Comparison of ENCODE assay signal across 8 cellular contexts in the genomic region with DNA sequence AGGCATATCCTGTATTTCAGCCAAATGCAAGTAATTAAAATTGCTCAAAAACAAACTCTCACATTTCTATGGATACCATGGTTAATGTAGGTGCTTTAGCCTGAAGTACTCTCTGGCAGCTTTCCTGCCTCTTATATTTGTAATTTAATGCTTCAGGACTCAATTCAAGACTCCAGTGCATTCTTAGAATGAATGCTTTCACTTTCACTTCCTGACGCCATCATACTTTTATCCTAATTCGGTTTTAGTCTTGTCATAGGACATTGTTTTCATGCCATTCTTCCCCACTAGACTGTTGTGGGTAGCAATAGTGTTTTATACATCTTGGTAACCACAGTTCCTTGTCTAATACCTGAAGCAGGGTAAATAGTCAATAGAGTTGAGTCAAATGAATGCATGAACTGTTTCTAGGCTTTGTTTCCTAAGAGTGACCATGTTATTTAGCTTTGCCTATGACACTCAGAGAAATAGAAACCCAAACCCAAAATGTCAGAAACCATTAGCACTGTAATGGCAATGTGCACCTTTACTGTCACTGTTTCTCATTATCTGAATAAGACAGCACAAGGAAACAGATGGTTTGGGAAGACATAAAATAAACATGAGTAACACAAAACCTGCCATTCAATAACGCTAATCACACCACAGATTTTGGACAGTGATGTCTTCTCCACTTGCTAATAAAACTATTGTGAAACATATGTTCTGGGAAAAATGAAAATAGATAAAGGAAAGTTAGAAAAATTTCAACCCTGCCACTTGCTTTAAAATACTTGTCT.
DNase-seq lines count a peak whose midpoint lies in the region; ATAC-seq, FAIRE-seq and TF ChIP-seq lines count a peak whose summit lies in the region.
"Had no signal": no experiment of that assay in that cellular context is flagged by ENCODE, and none has a peak within 500 bp of the region (broad histone marks: within the 10 kb centered on the region; RNA-seq: fewer than 3 reads in every experiment).

No MANE protein-coding gene starts in this region.

- peak; percentile 86 for FAIRE-seq in H54 (lab: Jason Lieb, UNC)

- CTCF ChIA-PET in PC-3 (lab: Charles Lee) = no interaction called here

- no peaks in the 10 kb centered on the region for H3K27me3 ChIP-seq in PC-3 (ENCODE audit: low read length)
- no peaks in the 10 kb centered on the region for H3K27me3 ChIP-seq in stomach smooth muscle (ENCODE audit: control insufficient read depth in 1 of 2, insufficient read depth in 2 of 2, low read length in 2 of 2)

- no peaks in the 10 kb centered on the region for H4K20me1 ChIP-seq in PC-3 (ENCODE audit: low read length)

- intact Hi-C loops in PC-3 (cut with micrococcal nuclease) = no loop called here

- ATAC-seq in PC-3 (peak; percentile 54), GM19328 (IDR thresholded peaks at IDR 0.05; ENCODE audit: unreplicated experiment) (no peak)
- no peak for ATAC-seq in activated T-cell treated with anti-CD3 and anti-CD28 coated beads, Interleukin-2, amount 50 U/mL, for 4 hours

- no peak for TF ChIP-seq POLR2A in H54 (IDR thresholded peaks at IDR 0.05; ENCODE audit: low read depth, low read length)

- H3K9me2 ChIP-seq in PC-3 (replicated peaks; ENCODE audit: low read length) = no peaks in the 10 kb centered on the region

- H3F3A ChIP-seq in PC-3 (ENCODE audit: low read length, unreplicated experiment) = no peaks in the 10 kb centered on the region

- peaks cover 14% of the 10 kb centered on the region for H3K9me3 Mint-ChIP-seq in activated T-cell treated with anti-CD3 and anti-CD28 coated beads, Interleukin-2, amount 50 U/mL, for 4 hours

- BruUV-seq in PC-3 (replicated peaks; lab: Mats Ljungman, UMichigan) = no TSS peak

- peaks cover 15% of the 10 kb centered on the region; the same call in 1 of the 2 replicates for H3K4me1 ChIP-seq in PC-3 (ENCODE audit: insufficient read depth, low read length)
- no peaks in the 10 kb centered on the region for H3K4me1 ChIP-seq in stomach smooth muscle (ENCODE audit: control insufficient read depth, insufficient read depth, low read length)

- H3K4me2 ChIP-seq in PC-3 (ENCODE audit: low read length) = peak overlapping the region; percentile 74

- POLR2A ChIA-PET in PC-3 (lab: Charles Lee; ENCODE audit: unreplicated experiment) = no interaction called here

- H3K4me3 Mint-ChIP-seq in activated T-cell treated with anti-CD3 and anti-CD28 coated beads, Interleukin-2, amount 50 U/mL, for 4 hours = no peak overlapping the region

- H2AFZ ChIP-seq in PC-3 (ENCODE audit: low read length) = peak overlapping the region; percentile 73

- no peaks in the 10 kb centered on the region for H3K36me3 ChIP-seq in PC-3 (ENCODE audit: low read depth, low read length)
- H3K36me3 ChIP-seq in stomach smooth muscle (ENCODE audit: control insufficient read depth in 2 of 2, insufficient read depth in 2 of 2, low read length in 2 of 2) = no peaks in the 10 kb centered on the region

- H3K9ac ChIP-seq in PC-3 (ENCODE audit: low read length) = no peak overlapping the region
- no peak overlapping the region for H3K9ac ChIP-seq in stomach smooth muscle (ENCODE audit: low read length in 2 of 2)

- no peaks in the 10 kb centered on the region for H3K9me3 ChIP-seq in PC-3 (ENCODE audit: low read length)
- peaks cover 0 to 3% of the 10 kb centered on the region in 2 donors for H3K9me3 ChIP-seq in stomach smooth muscle (ENCODE audit: control insufficient read depth in 2 of 2, low read length in 2 of 2)

- peak overlapping the region; percentile 61 for H3K4me3 ChIP-seq in PC-3 (ENCODE audit: low read length)
- H3K4me3 ChIP-seq in fibroblast of pulmonary artery (replicated peaks; ENCODE audit: low read depth, low read length) = no peak overlapping the region
- peak overlapping the region; percentile 50 to 59 for H3K4me3 ChIP-seq in stomach smooth muscle (ENCODE audit: low read length in 2 of 2)

- no peaks in the 10 kb centered on the region for H3K27me3 Mint-ChIP-seq in activated T-cell treated with anti-CD3 and anti-CD28 coated beads, Interleukin-2, amount 50 U/mL, for 4 hours (ENCODE audit: low read depth)

- no peaks in the 10 kb centered on the region for H3K4me1 Mint-ChIP-seq in activated T-cell treated with anti-CD3 and anti-CD28 coated beads, Interleukin-2, amount 50 U/mL, for 4 hours (ENCODE audit: low read depth)

- TF ChIP-seq CTCF in PC-3 (conservative IDR thresholded peaks at IDR 0.05; ENCODE audit: low read depth, low read length) = no peak
- TF ChIP-seq CTCF in fibroblast of pulmonary artery (IDR thresholded peaks at IDR 0.05; ENCODE audit: low read length, missing control alignments) = no peak

- no peaks in the 10 kb centered on the region for H3K79me2 ChIP-seq in PC-3 (ENCODE audit: low read length)

- no peaks in the 10 kb centered on the region for H3K36me3 Mint-ChIP-seq in activated T-cell treated with anti-CD3 and anti-CD28 coated beads, Interleukin-2, amount 50 U/mL, for 4 hours (ENCODE audit: insufficient read depth)

- H3K27ac ChIP-seq in PC-3 (ENCODE audit: low read length) (no peak overlapping the region), stomach smooth muscle (ENCODE audit: low read length) (no peak overlapping the region)

- DNase-seq in H54 (ENCODE audit: insufficient read length, low spot score) (peak; percentile 4), PC-3 (peak; percentile 39), fibroblast of pulmonary artery (ENCODE audit: low read depth) (peak; percentile 52), SW480 (ENCODE audit: low spot score) (no peak)
- DNase-seq in activated T-cell treated with anti-CD3 and anti-CD28 coated beads, Interleukin-2, amount 50 U/mL, for 4 hours = no peak
- DNase-seq: foreskin melanocyte had no signal

Comparison
In these comparisons a context has a peak if more than half of its experiments do, and no peak if none do; other contexts are left out.
1. DNase-seq: peak in H54 (single experiment), PC-3 (single experiment) and fibroblast of pulmonary artery (single experiment); none in activated T-cell treated with anti-CD3 and anti-CD28 coated beads, Interleukin-2, amount 50 U/mL, for 4 hours (single experiment) and SW480 (single experiment).